Comparison of ENCODE assay signal across 21 cellular contexts in genomic region chr17:7591596-7591995, GRCh38. TPM values are rescaled to one million over a fixed set of nuclear protein-coding genes. Genes with fewer than 3 reads are reported as not detected.
DNase-seq lines count a peak whose midpoint lies in the region; ATAC-seq, FAIRE-seq and TF ChIP-seq lines count a peak whose summit lies in the region.
"Had no signal": no experiment of that assay in that cellular context is flagged by ENCODE, and none has a peak within 500 bp of the region (broad histone marks: within the 10 kb centered on the region; RNA-seq: fewer than 3 reads in every experiment).

No MANE protein-coding gene starts in this region.

- CTCF ChIA-PET in H1 (lab: Charles Lee; ENCODE audit: partially characterized antibody), result interaction anchor here (0.9 to 2.4 kb wide), 5 partner anchors 10 to 96 kb away, joined by 3 to 10 read pairs (median 4); partner anchors contain the start of genes CD68 and WRAP53

- no peak overlapping the region for H2AFZ ChIP-seq in GM23338
- no peak overlapping the region for H2AFZ ChIP-seq in H1 (ENCODE audit: low read length)
- H2AFZ ChIP-seq in neural progenitor cell (replicated peaks), result no peak overlapping the region

- peaks cover 15% of the 10 kb centered on the region; the same call in 1 of the 2 replicates for H3K23me2 ChIP-seq in H1 (ENCODE audit: low read depth, low read length)

- H3K27ac ChIP-seq in GM23338 (ENCODE audit: low read depth) (peak overlapping the region; percentile 97), H1 (ENCODE audit: low read depth, low read length) (peak overlapping the region; percentile 87), neural progenitor cell (peak overlapping the region; percentile 99)

- no peaks in the 10 kb centered on the region for H3K9me2 ChIP-seq in GM23338 (ENCODE audit: insufficient read depth)

- H3K36me3 Mint-ChIP-seq in GM23338 (ENCODE audit: low read depth) (peaks cover 69% of the 10 kb centered on the region), neural progenitor cell (peaks cover 41% of the 10 kb centered on the region)

- H3K18ac ChIP-seq in H1 (ENCODE audit: extremely low read depth, low read length), result no peak overlapping the region; the same call in 1 of the 2 replicates

- H3K27me3 Mint-ChIP-seq in GM23338 (ENCODE audit: insufficient read depth, low read depth, poor library complexity) (peaks cover 16% of the 10 kb centered on the region), neural progenitor cell (ENCODE audit: insufficient read depth, low read depth) (peaks cover 14% of the 10 kb centered on the region)

- H3K14ac ChIP-seq in H1 (ENCODE audit: insufficient read length), result no peak overlapping the region

- H4K5ac ChIP-seq in H1 (ENCODE audit: insufficient read length, low read depth, low read length), result no peak overlapping the region

- no peaks in the 10 kb centered on the region for H3K9me3 Mint-ChIP-seq in GM23338
- H3K9me3 Mint-ChIP-seq in neural progenitor cell, result no peaks in the 10 kb centered on the region
- H3K9me3 Mint-ChIP-seq: T-helper 2 cell treated with Interferon-gamma antibody and Interleukin-4, amounts not matched to agents 5 μg/mL and 100 μg/mL, for 36 hours had no signal

- H3K4me1 ChIP-seq in GM23338 (ENCODE audit: insufficient read depth) (peaks cover 14% of the 10 kb centered on the region), NT2/D1 (ENCODE audit: insufficient read depth, insufficient read length) (peaks cover 12% of the 10 kb centered on the region), H1 (replicated peaks in 1 of 4; ENCODE audit: control insufficient read depth in 3 of 4, insufficient read depth in 4 of 4, low read length in 3 of 4) (peaks cover 6 to 21% (median 18%) of the 10 kb centered on the region in 4 experiments), neural progenitor cell (peaks cover 40% of the 10 kb centered on the region)

- no peak overlapping the region; the same call in 1 of the 2 replicates for H4K8ac ChIP-seq in H1 (ENCODE audit: extremely low read depth, insufficient read depth, low read length)

- no peaks in the 10 kb centered on the region for H3K27me3 ChIP-seq in GM23338 (ENCODE audit: insufficient read depth)
- H3K27me3 ChIP-seq in NT2/D1 (ENCODE audit: insufficient read depth, insufficient read length), result no peaks in the 10 kb centered on the region
- H3K27me3 ChIP-seq in H1 (replicated peaks in 1 of 4; ENCODE audit: control insufficient read depth in 3 of 4, extremely low read depth in 1 of 4, insufficient read depth in 3 of 4, low read length in 3 of 4), result no peaks in the 10 kb centered on the region
- no peaks in the 10 kb centered on the region for H3K27me3 ChIP-seq in neural progenitor cell

- H3K79me2 ChIP-seq in GM23338 (replicated peaks; ENCODE audit: insufficient read depth) (no peaks in the 10 kb centered on the region), H1 (ENCODE audit: control insufficient read depth in 1 of 2, insufficient read depth in 2 of 2, low read length in 2 of 2) (no peaks in the 10 kb centered on the region), neural progenitor cell (ENCODE audit: low read depth) (peaks cover 8% of the 10 kb centered on the region)

- FAIRE-seq in H1 (lab: Jason Lieb, UNC), result no peak
- no peak for FAIRE-seq in GM19239 (lab: Jason Lieb, UNC)

- DNase-seq in GM23338 (ENCODE audit: low spot score), result no peak
- no peak for DNase-seq in NT2/D1 (ENCODE audit: low read depth, low spot score)
- DNase-seq in H1 (ENCODE audit: low read depth in 1 of 2, low spot score in 2 of 2), result no peak
- DNase-seq in neural progenitor cell (ENCODE audit: low spot score), result no peak
- no peak for DNase-seq in NCI-H524 (lab: John Stamatoyannopoulos, UW)
- DNase-seq in NCI-H2081 treated with DMSO at 0.1 percent for 48 hours (lab: John Stamatoyannopoulos, UW), result no peak
- DNase-seq in GM19239 (ENCODE audit: insufficient read length, low spot score), result no peak
- DNase-seq in NCI-H128 (lab: John Stamatoyannopoulos, UW; ENCODE audit: unreplicated experiment), result no peak
- DNase-seq: activated effector memory CD4-positive, alpha-beta T cell treated with anti-CD3 and anti-CD28 coated beads, Interleukin-2, amount 50 U/mL, for 16 hours; anterior cingulate cortex; DMS79 treated with DMSO at 0.1 percent for 48 hours; erythroblast; GOT3; KBM-7; left ventricle myocardium superior; NCI-H1048; NCI-H2107; NCI-H524 treated with DMSO at 0.1 percent for 48 hours; stimulated activated CD4-positive, alpha-beta T cell treated with anti-CD3 and anti-CD28 coated beads, Interleukin-4, amount 100 ng/mL, for 1 hour had no signal

- H3K4me3 ChIP-seq in GM23338 (no peak overlapping the region), NT2/D1 (ENCODE audit: insufficient read length, low read depth) (no peak overlapping the region), H1 (ENCODE audit: extremely low read depth in 1 of 4, insufficient read depth in 2 of 4, low read depth in 3 of 4, low read length in 4 of 4) (peak overlapping the region in 1 of 4 experiments; percentile 23; a peak in 1 of 8 replicates), neural progenitor cell (no peak overlapping the region)

- H2BK120ac ChIP-seq in H1 (replicated peaks; ENCODE audit: low read depth, low read length), result no peak overlapping the region

- H2BK15ac ChIP-seq in H1 (ENCODE audit: low read length), result no peak overlapping the region

- H2BK12ac ChIP-seq in H1 (ENCODE audit: low read depth, low read length), result 0 out of 2 replicates have a peak overlapping the region, but pooled peaks have one; percentile 17

- H3K36me3 ChIP-seq in GM23338 (ENCODE audit: insufficient read depth) (peaks cover 32% of the 10 kb centered on the region), NT2/D1 (ENCODE audit: insufficient read depth, insufficient read length, low read length) (peaks cover 75% of the 10 kb centered on the region), H1 (ENCODE audit: control insufficient read depth in 2 of 4, insufficient read depth in 4 of 4, low read length in 3 of 4) (peaks cover 17 to 60% (median 43%) of the 10 kb centered on the region in 4 experiments), neural progenitor cell (peaks cover 3% of the 10 kb centered on the region)

- H3K9ac ChIP-seq in NT2/D1 (ENCODE audit: insufficient read length, low read depth) (peak overlapping the region; percentile 57), H1 (replicated peaks in 1 of 4; ENCODE audit: extremely low read depth in 1 of 4, low read depth in 3 of 4, low read length in 3 of 4) (no peak overlapping the region), neural progenitor cell (no peak overlapping the region)

- H3F3A ChIP-seq in GM23338 (replicated peaks; ENCODE audit: low read depth) (peaks cover 33% of the 10 kb centered on the region), neural progenitor cell (ENCODE audit: low read depth) (peaks cover 64% of the 10 kb centered on the region)

- H2BK20ac ChIP-seq in H1 (ENCODE audit: low read length), result no peak overlapping the region

- TF ChIP-seq EP300 in H1 (IDR thresholded peaks at IDR 0.05; ENCODE audit: borderline replicate concordance in 1 of 2, low read depth in 2 of 2, low read length in 2 of 2), result no peak

- H3K23ac ChIP-seq in H1 (ENCODE audit: insufficient read length), result no peak overlapping the region

- H4K20me1 ChIP-seq in GM23338 (replicated peaks; ENCODE audit: insufficient read depth) (no peaks in the 10 kb centered on the region; the same call in 1 of the 2 replicates), H1 (replicated peaks in 1 of 2; ENCODE audit: control insufficient read depth in 1 of 2, insufficient read depth in 2 of 2, low read length in 2 of 2) (peaks cover 0 to 2% of the 10 kb centered on the region in 2 experiments), neural progenitor cell (ENCODE audit: low read depth) (peaks cover 5% of the 10 kb centered on the region)

- H3K9me3 ChIP-seq in NT2/D1 (ENCODE audit: insufficient read depth, low read length), result no peaks in the 10 kb centered on the region
- H3K9me3 ChIP-seq in H1 (ENCODE audit: insufficient read depth in 2 of 2, low read depth in 1 of 2, low read length in 1 of 2), result no peaks in the 10 kb centered on the region
- no peaks in the 10 kb centered on the region for H3K9me3 ChIP-seq in neural progenitor cell (ENCODE audit: low read depth)

- no peak overlapping the region for H4K91ac ChIP-seq in H1 (replicated peaks; ENCODE audit: insufficient read length, low read length)

- no peak overlapping the region for H3K4ac ChIP-seq in H1 (replicated peaks; ENCODE audit: insufficient read length, low read depth, low read length)

- no peak for TF ChIP-seq CTCF in GM23338 (conservative IDR thresholded peaks at IDR 0.05; ENCODE audit: low read depth in 2 of 2)
- no peak for TF ChIP-seq CTCF in H1 (IDR thresholded peaks at IDR 0.05; ENCODE audit: control extremely low read depth in 1 of 3, insufficient read depth in 1 of 3, low read depth in 1 of 3, low read length in 3 of 3)
- no peak for TF ChIP-seq CTCF in neural progenitor cell (IDR thresholded peaks at IDR 0.05)

- no peak overlapping the region for H3K56ac ChIP-seq in H1 (replicated peaks; ENCODE audit: insufficient read length, low read depth, low read length)

- 95% methylated on average over 5 of the region's 5 CpGs; no CpG with 5 or more reads in 1 of the 2 experiments for WGBS in H1 (ENCODE audit: extremely low coverage in 1 of 2, insufficient coverage in 1 of 2, insufficient read length in 1 of 2, insufficient replicate concordance in 2 of 2, low coverage in 1 of 2, low lambda C conversion rate in 2 of 2, missing lambda C conversion rate in 1 of 2), 2 experiments

- ATAC-seq in GM23338, result no peak
- ATAC-seq: activated CD4-positive, CD25-positive, alpha-beta regulatory T cell treated with anti-CD3 and anti-CD28 coated beads, Interleukin-2, amount 50 U/mL, for 24 hours; left ventricle myocardium superior had no signal

- H3K4me3 Mint-ChIP-seq in GM23338 (peak overlapping the region; percentile 51; the same call in 1 of the 3 replicates), neural progenitor cell (no peak overlapping the region)
- H3K4me3 Mint-ChIP-seq: T-helper 2 cell treated with Interferon-gamma antibody and Interleukin-4, amounts not matched to agents 5 μg/mL and 100 μg/mL, for 36 hours had no signal

- H3K4me1 Mint-ChIP-seq in GM23338 (peaks cover 35% of the 10 kb centered on the region), neural progenitor cell (peaks cover 9% of the 10 kb centered on the region)

- H2BK5ac ChIP-seq in H1 (ENCODE audit: low read depth, low read length), result peak overlapping the region; percentile 66

- no peak for TF ChIP-seq POLR2A in H1 (IDR thresholded peaks at IDR 0.05; ENCODE audit: control extremely low read depth in 1 of 2, low read depth in 2 of 2, low read length in 2 of 2)

- POLR2A ChIA-PET in H1 (lab: Charles Lee; ENCODE audit: partially characterized antibody), result interaction anchor here (0.9 to 28.5 kb wide), 8 partner anchors 10 to 95 kb away, joined by 3 to 1144 read pairs (median 11); partner anchors contain the start of genes CD68, FXR2, SAT2 and SENP3

- no peak for TF ChIP-seq RAD21 in H1 (IDR thresholded peaks at IDR 0.05 in 1 of 2, conservative IDR thresholded peaks at IDR 0.05 in 1 of 2; ENCODE audit: low read depth in 2 of 2, low read length in 2 of 2)

- peak overlapping the region; percentile 71; the same call in 1 of the 2 replicates for H3K4me2 ChIP-seq in GM23338
- peak overlapping the region in 1 of 2 experiments; percentile 71; a peak in 3 of 4 replicates for H3K4me2 ChIP-seq in H1 (ENCODE audit: insufficient read depth in 1 of 2, low read depth in 2 of 2, low read length in 2 of 2)
- H3K4me2 ChIP-seq in neural progenitor cell, result peak overlapping the region; percentile 70

- H2AK5ac ChIP-seq in H1 (ENCODE audit: low read depth, low read length), result 0 out of 2 replicates have a peak overlapping the region, but pooled peaks have one; percentile 19

- no peaks in the 10 kb centered on the region; the same call in 1 of the 2 replicates for H3K79me1 ChIP-seq in H1 (ENCODE audit: low read depth, low read length)

- peak overlapping the region; percentile 96 for H3K27ac Mint-ChIP-seq in GM23338
- peak overlapping the region; percentile 17 for H3K27ac Mint-ChIP-seq in neural progenitor cell
- H3K27ac Mint-ChIP-seq: T-helper 2 cell treated with Interferon-gamma antibody and Interleukin-4, amounts not matched to agents 5 μg/mL and 100 μg/mL, for 36 hours had no signal

RNA-seq across cellular contexts. Expression of gene SOX15, which starts 1.7 kb away (rescaled TPM):
- total RNA-seq in GM23338 (2014; rRNA removed; shearing (Covaris generic)), result 23.6 and 43.0 TPM in 2 replicates
- 29.9 and 37.7 TPM in 2 replicates for polyA plus RNA-seq in GM23338 (2016; fragmentation: Nextera tagmentation; extraction: Ambion mirVana)
- total RNA-seq in H1 (2021; fragmentation: NEBNext Ultra II Directional; extraction: Animal tissue kit (Norgen Biotek cat#: 25700)), result 14.3 and 15.2 TPM in 2 replicates
- polyA plus RNA-seq in H1 (2011; rRNA removed), result 26.8 and 39.8 TPM in 2 replicates
- 20.1 TPM for polyA plus RNA-seq in H1 (2011; cell fraction: cytosol; rRNA removed)
- polyA plus RNA-seq in H1 (2011; cell fraction: nucleus; rRNA removed), result 20.9 TPM
- 13.9 to 20.3 TPM (median 19.3 TPM) in 4 replicates for polyA plus RNA-seq in H1 (2012, experiment 1 of 2)
- 21.6 TPM for polyA plus RNA-seq in H1 (2012, experiment 2 of 2)
- 16.8 TPM for polyA plus RNA-seq in H1 (2013, experiment 1 of 2)
- 14.8 TPM for polyA plus RNA-seq in H1 (2013, experiment 2 of 2)
- 2.9 and 4.6 TPM in 2 replicates for polyA minus RNA-seq in H1 (2011; rRNA and poly(A)+ RNA removed)
- 7.6 TPM for polyA minus RNA-seq in H1 (2011; cell fraction: cytosol; rRNA and poly(A)+ RNA removed)
- 12.0 TPM for polyA minus RNA-seq in H1 (2011; cell fraction: nucleus; rRNA and poly(A)+ RNA removed)
- 0.51 and 7.6 TPM in 2 replicates for total RNA-seq in neural progenitor cell (ENCODE audit: low replicate concordance)

RNA-seq across cellular contexts. Expression of gene MPDU1, which starts 7.9 kb away (rescaled TPM):
- total RNA-seq in GM23338 (2014; rRNA removed; shearing (Covaris generic)), result 196 and 216 TPM in 2 replicates
- polyA plus RNA-seq in GM23338 (2016; fragmentation: Nextera tagmentation; extraction: Ambion mirVana) (65.1 and 65.8 TPM in 2 replicates), H1 (2011; rRNA removed) (142 and 154 TPM in 2 replicates)
- total RNA-seq in H1 (2021; fragmentation: NEBNext Ultra II Directional; extraction: Animal tissue kit (Norgen Biotek cat#: 25700)), result 63.2 and 66.9 TPM in 2 replicates
- polyA plus RNA-seq in H1 (2011; cell fraction: cytosol; rRNA removed), result 104 TPM
- 89.7 TPM for polyA plus RNA-seq in H1 (2011; cell fraction: nucleus; rRNA removed)
- polyA plus RNA-seq in H1 (2012, experiment 1 of 2), result 42.0 to 58.2 TPM (median 45.9 TPM) in 4 replicates
- polyA plus RNA-seq in H1 (2012, experiment 2 of 2), result 154 TPM
- polyA plus RNA-seq in H1 (2013, experiment 1 of 2), result 137 TPM
- 151 TPM for polyA plus RNA-seq in H1 (2013, experiment 2 of 2)
- 103 and 130 TPM in 2 replicates for polyA minus RNA-seq in H1 (2011; rRNA and poly(A)+ RNA removed)
- polyA minus RNA-seq in H1 (2011; cell fraction: cytosol; rRNA and poly(A)+ RNA removed), result 21.1 TPM
- 22.7 TPM for polyA minus RNA-seq in H1 (2011; cell fraction: nucleus; rRNA and poly(A)+ RNA removed)
- 167 and 177 TPM in 2 replicates for total RNA-seq in neural progenitor cell (ENCODE audit: low replicate concordance)

RNA-seq across cellular contexts. Expression of gene CD68, which starts 12.2 kb away (rescaled TPM):
- total RNA-seq in GM23338 (2014; rRNA removed; shearing (Covaris generic)), result 0.62 TPM in 1 of 2 replicates, not detected in the other
- not detected in 2 replicates for polyA plus RNA-seq in GM23338 (2016; fragmentation: Nextera tagmentation; extraction: Ambion mirVana)
- total RNA-seq in H1 (2021; fragmentation: NEBNext Ultra II Directional; extraction: Animal tissue kit (Norgen Biotek cat#: 25700)), result 0.31 TPM in 1 of 2 replicates, not detected in the other
- polyA plus RNA-seq in H1 (2011; rRNA removed), result 0.18 and 0.35 TPM in 2 replicates
- polyA plus RNA-seq in H1 (2011; cell fraction: cytosol; rRNA removed), result 0.22 TPM
- 0.66 TPM for polyA plus RNA-seq in H1 (2011; cell fraction: nucleus; rRNA removed)
- 0.32 to 0.34 TPM in 2 of 4 replicates, not detected in the others for polyA plus RNA-seq in H1 (2012, experiment 1 of 2)
- polyA plus RNA-seq in H1 (2012, experiment 2 of 2), result not detected
- polyA plus RNA-seq in H1 (2013, experiment 1 of 2), result 0.16 TPM
- polyA plus RNA-seq in H1 (2013, experiment 2 of 2), result 0.18 TPM
- polyA minus RNA-seq in H1 (2011; rRNA and poly(A)+ RNA removed), result 0.83 and 1.8 TPM in 2 replicates
- polyA minus RNA-seq in H1 (2011; cell fraction: cytosol; rRNA and poly(A)+ RNA removed), result not detected
- polyA minus RNA-seq in H1 (2011; cell fraction: nucleus; rRNA and poly(A)+ RNA removed), result not detected
- 0.95 TPM in 1 of 2 replicates, not detected in the other for total RNA-seq in neural progenitor cell (ENCODE audit: low replicate concordance)

RNA-seq across cellular contexts. Expression of gene FXR2, which starts 23.1 kb away (rescaled TPM):
- total RNA-seq in GM23338 (2014; rRNA removed; shearing (Covaris generic)), result 20.3 and 24.4 TPM in 2 replicates
- polyA plus RNA-seq in GM23338 (2016; fragmentation: Nextera tagmentation; extraction: Ambion mirVana) (8.6 and 10.9 TPM in 2 replicates), H1 (2011; rRNA removed) (44.0 and 63.3 TPM in 2 replicates)
- 26.2 and 26.8 TPM in 2 replicates for total RNA-seq in H1 (2021; fragmentation: NEBNext Ultra II Directional; extraction: Animal tissue kit (Norgen Biotek cat#: 25700))
- 29.1 TPM for polyA plus RNA-seq in H1 (2011; cell fraction: cytosol; rRNA removed)
- polyA plus RNA-seq in H1 (2011; cell fraction: nucleus; rRNA removed), result 90.6 TPM
- polyA plus RNA-seq in H1 (2012, experiment 1 of 2), result 21.8 to 29.7 TPM (median 28.2 TPM) in 4 replicates
- 17.1 TPM for polyA plus RNA-seq in H1 (2012, experiment 2 of 2)
- polyA plus RNA-seq in H1 (2013, experiment 1 of 2), result 22.7 TPM
- polyA plus RNA-seq in H1 (2013, experiment 2 of 2), result 20.5 TPM
- 21.9 and 25.0 TPM in 2 replicates for polyA minus RNA-seq in H1 (2011; rRNA and poly(A)+ RNA removed)
- 13.2 TPM for polyA minus RNA-seq in H1 (2011; cell fraction: cytosol; rRNA and poly(A)+ RNA removed)
- 18.2 TPM for polyA minus RNA-seq in H1 (2011; cell fraction: nucleus; rRNA and poly(A)+ RNA removed)
- total RNA-seq in neural progenitor cell (ENCODE audit: low replicate concordance), result 42.7 and 65.5 TPM in 2 replicates

RNA-seq across cellular contexts. Expression of gene SENP3, which starts 29.9 kb away (rescaled TPM):
- total RNA-seq in GM23338 (2014; rRNA removed; shearing (Covaris generic)), result 125 and 138 TPM in 2 replicates
- polyA plus RNA-seq in GM23338 (2016; fragmentation: Nextera tagmentation; extraction: Ambion mirVana) (5.5 and 6.5 TPM in 2 replicates), H1 (2011; rRNA removed) (87.3 and 129 TPM in 2 replicates)
- 80.3 and 86.2 TPM in 2 replicates for total RNA-seq in H1 (2021; fragmentation: NEBNext Ultra II Directional; extraction: Animal tissue kit (Norgen Biotek cat#: 25700))
- polyA plus RNA-seq in H1 (2011; cell fraction: cytosol; rRNA removed), result 118 TPM
- 78.9 TPM for polyA plus RNA-seq in H1 (2011; cell fraction: nucleus; rRNA removed)
- 61.7 to 78.1 TPM (median 68.8 TPM) in 4 replicates for polyA plus RNA-seq in H1 (2012, experiment 1 of 2)
- polyA plus RNA-seq in H1 (2012, experiment 2 of 2), result 197 TPM
- 54.7 TPM for polyA plus RNA-seq in H1 (2013, experiment 1 of 2)
- polyA plus RNA-seq in H1 (2013, experiment 2 of 2), result 50.5 TPM
- polyA minus RNA-seq in H1 (2011; rRNA and poly(A)+ RNA removed), result 125 and 150 TPM in 2 replicates
- polyA minus RNA-seq in H1 (2011; cell fraction: cytosol; rRNA and poly(A)+ RNA removed), result 57.5 TPM
- polyA minus RNA-seq in H1 (2011; cell fraction: nucleus; rRNA and poly(A)+ RNA removed), result 43.5 TPM
- 87.9 and 91.6 TPM in 2 replicates for total RNA-seq in neural progenitor cell (ENCODE audit: low replicate concordance)
